1 cellular context compared by ENCODE assay signal in the genomic region with DNA sequence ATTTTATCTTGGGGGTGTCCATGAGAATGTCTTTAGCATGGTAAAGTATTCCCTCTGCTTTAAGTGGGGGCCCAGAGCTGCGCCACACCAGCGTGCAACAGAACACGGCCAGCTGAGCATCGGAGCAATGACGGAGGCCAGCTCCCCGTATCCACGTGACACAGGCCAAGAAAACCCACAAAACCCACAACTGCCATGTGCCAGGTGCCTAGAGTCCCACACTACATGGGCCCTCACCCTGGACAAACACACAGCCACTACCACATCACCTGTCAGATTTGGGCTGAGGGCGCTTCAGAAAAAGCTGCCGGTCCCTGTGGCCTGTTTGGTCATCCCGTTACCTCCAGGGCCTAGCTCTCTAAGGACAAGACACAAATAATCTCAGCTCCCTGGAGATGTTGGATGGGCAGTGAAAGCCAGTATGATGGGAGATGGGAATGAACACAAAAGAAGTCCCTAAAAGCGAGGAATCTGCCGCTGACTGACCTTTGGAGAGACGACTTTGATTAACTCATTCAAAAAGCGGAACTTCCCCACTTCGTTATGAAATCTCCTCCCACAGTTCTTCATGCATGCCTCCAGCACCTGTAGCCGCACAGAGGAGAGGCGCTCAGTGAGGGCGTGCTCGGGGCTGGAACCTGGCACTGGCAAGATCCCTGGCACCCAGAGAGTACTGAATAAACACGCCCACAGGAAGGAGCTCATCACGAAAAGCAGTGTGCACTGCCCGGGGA.
TF ChIP-seq lines count a peak whose summit lies in the region.

No MANE protein-coding gene starts in this region.

TF ChIP-seq in GM12878, 131 proteins besides CTCF, POLR2A, EP300 and RAD21:
- TF ChIP-seq, protein P1, sequence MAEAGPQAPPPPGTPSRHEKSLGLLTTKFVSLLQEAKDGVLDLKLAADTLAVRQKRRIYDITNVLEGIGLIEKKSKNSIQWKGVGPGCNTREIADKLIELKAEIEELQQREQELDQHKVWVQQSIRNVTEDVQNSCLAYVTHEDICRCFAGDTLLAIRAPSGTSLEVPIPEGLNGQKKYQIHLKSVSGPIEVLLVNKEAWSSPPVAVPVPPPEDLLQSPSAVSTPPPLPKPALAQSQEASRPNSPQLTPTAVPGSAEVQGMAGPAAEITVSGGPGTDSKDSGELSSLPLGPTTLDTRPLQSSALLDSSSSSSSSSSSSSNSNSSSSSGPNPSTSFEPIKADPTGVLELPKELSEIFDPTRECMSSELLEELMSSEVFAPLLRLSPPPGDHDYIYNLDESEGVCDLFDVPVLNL (IDR thresholded peaks at IDR 0.05; ENCODE audit: low read depth, low read length) = no peak
- TF ChIP-seq, protein P2, sequence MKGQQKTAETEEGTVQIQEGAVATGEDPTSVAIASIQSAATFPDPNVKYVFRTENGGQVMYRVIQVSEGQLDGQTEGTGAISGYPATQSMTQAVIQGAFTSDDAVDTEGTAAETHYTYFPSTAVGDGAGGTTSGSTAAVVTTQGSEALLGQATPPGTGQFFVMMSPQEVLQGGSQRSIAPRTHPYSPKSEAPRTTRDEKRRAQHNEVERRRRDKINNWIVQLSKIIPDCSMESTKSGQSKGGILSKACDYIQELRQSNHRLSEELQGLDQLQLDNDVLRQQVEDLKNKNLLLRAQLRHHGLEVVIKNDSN (IDR thresholded peaks at IDR 0.05; ENCODE audit: borderline replicate concordance, extremely low read length, insufficient read depth, low read depth, low read length) = peak; percentile 31
- TF ChIP-seq RAD51 (IDR thresholded peaks at IDR 0.05) = peak; percentile 21; the same call in 1 of the 2 replicates
- TF ChIP-seq BHLHE40 (IDR thresholded peaks at IDR 0.05; ENCODE audit: borderline replicate concordance in 1 of 2, low read depth in 2 of 2, low read length in 1 of 2) = peak in 1 of 2 experiments; percentile 44; a peak in 1 of 4 replicates
- 0 out of 2 replicates have a peak, but pooled peaks have one; percentile 4 for TF ChIP-seq IKZF1 (conservative IDR thresholded peaks at IDR 0.05)
- peak; percentile 73 for TF ChIP-seq RUNX3 (IDR thresholded peaks at IDR 0.05; ENCODE audit: low read length)
- no peak for TF ChIP-seq GATAD2B (conservative IDR thresholded peaks at IDR 0.05; ENCODE audit: low read depth)
- peak; percentile 55; the same call in 1 of the 2 replicates for TF ChIP-seq CBFB (IDR thresholded peaks at IDR 0.05; ENCODE audit: low read depth)
- no peak for TF ChIP-seq SMARCA5 (IDR thresholded peaks at IDR 0.05)
- peak; percentile 66 for TF ChIP-seq SPI1 (IDR thresholded peaks at IDR 0.05; ENCODE audit: borderline replicate concordance, insufficient read depth, low read depth, low read length)
